In the genomic region with DNA sequence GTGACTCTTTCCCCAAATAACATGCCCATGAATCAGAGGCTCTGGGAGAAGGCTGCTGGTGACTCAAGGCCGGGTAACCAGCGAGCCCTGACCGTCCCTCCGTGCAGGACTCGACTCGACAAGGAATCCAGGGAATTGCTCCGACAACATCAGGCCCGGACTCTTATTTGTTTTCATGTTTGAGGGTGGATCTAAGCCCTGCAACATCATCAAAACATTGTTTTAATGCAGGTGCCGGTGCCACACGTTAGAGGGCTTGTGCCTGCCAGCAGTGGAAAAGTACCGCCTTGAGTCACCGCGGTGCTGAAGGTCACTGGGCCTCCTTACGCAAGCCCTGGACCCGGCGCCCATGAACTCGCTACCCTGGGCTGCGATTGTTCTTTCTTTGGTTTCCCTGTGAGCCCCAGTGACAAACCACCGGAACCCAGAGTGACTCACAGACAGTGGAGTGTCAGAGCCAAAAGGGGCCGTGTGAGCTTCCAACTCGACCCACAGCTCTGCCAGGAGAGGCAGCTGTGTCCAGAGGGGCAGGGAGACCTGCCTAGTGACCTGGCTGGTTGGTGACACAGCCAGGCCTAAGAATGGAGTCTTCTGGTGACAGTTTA, we compare ENCODE assay signal across 11 cellular contexts.
DNase-seq lines count a peak whose midpoint lies in the region; ATAC-seq and TF ChIP-seq lines count a peak whose summit lies in the region.
"Had no signal": no experiment of that assay in that cellular context is flagged by ENCODE, and none has a peak within 500 bp of the region (broad histone marks: within the 10 kb centered on the region; RNA-seq: fewer than 3 reads in every experiment).

No MANE protein-coding gene starts in this region.

- TF ChIP-seq CTCF in adrenal gland (IDR thresholded peaks at IDR 0.05) (no peak), kidney epithelial cell (IDR thresholded peaks at IDR 0.05; ENCODE audit: insufficient read depth, low read length, poor library complexity, severe bottlenecking) (no peak), uterus (IDR thresholded peaks at IDR 0.05) (no peak), heart left ventricle (IDR thresholded peaks at IDR 0.05) (no peak)

- intact Hi-C loops in adrenal gland (cut with DNase I) (no loop called here), uterus (cut with DNase I; ENCODE audit: low total_unique reads) (no loop called here), heart left ventricle (cut with DNase I) (no loop called here)

- peak; percentile 10 for DNase-seq in activated T-cell treated with anti-CD3 and anti-CD28 coated beads for 48 hours (ENCODE audit: low read depth)
- DNase-seq in activated T-cell treated with anti-CD3 and anti-CD28 coated beads, Interleukin-2, amount 50 U/mL, for 48 hours: no peak
- peak; percentile 90 to 98 (median 97) for DNase-seq in adrenal gland
- peak; percentile 98 for DNase-seq in kidney epithelial cell (ENCODE audit: low read depth)
- no peak for DNase-seq in uterus
- DNase-seq in heart left ventricle: no peak
- DNase-seq in DMS 273 treated with DMSO at 0.1 percent for 48 hours (lab: John Stamatoyannopoulos, UW): no peak
- DNase-seq: activated CD4-positive, alpha-beta T cell treated with anti-CD3 and anti-CD28 coated beads for 4 hours; lower lobe of right lung; NCI-H69 had no signal

- no peaks in the 10 kb centered on the region for H3K27me3 ChIP-seq in adrenal gland
- H3K27me3 ChIP-seq in kidney epithelial cell (ENCODE audit: control insufficient read depth, insufficient read depth, low read length): no peaks in the 10 kb centered on the region
- no peaks in the 10 kb centered on the region for H3K27me3 ChIP-seq in uterus
- peaks cover 0 to 26% (median 0%) of the 10 kb centered on the region in 9 donors for H3K27me3 ChIP-seq in heart left ventricle

- H3K27ac ChIP-seq in adrenal gland (peak overlapping the region; percentile 40 to 97 (median 95)), urinary bladder (ENCODE audit: low read depth) (peak overlapping the region; percentile 82), uterus (no peak overlapping the region), heart left ventricle (no peak overlapping the region)
- H3K27ac ChIP-seq: lower lobe of right lung had no signal

- TF ChIP-seq POLR2A in adrenal gland (IDR thresholded peaks at IDR 0.05) (peak in 1 of 2 donors; percentile 74), uterus (IDR thresholded peaks at IDR 0.05) (no peak), heart left ventricle (IDR thresholded peaks at IDR 0.05) (no peak)

- H3K4me1 ChIP-seq in adrenal gland (replicated peaks in 1 of 2) (peaks cover 27 to 35% of the 10 kb centered on the region in 2 donors), urinary bladder (ENCODE audit: insufficient read depth) (no peaks in the 10 kb centered on the region), uterus (no peaks in the 10 kb centered on the region), heart left ventricle (no peaks in the 10 kb centered on the region)
- H3K4me1 ChIP-seq: lower lobe of right lung had no signal

- H3K4me3 ChIP-seq in adrenal gland: peak overlapping the region in 1 of 4 donors; percentile 41
- H3K4me3 ChIP-seq in kidney epithelial cell (ENCODE audit: low read depth, low read length): no peak overlapping the region
- H3K4me3 ChIP-seq in urinary bladder (ENCODE audit: low read depth, low read length): no peak overlapping the region
- no peak overlapping the region for H3K4me3 ChIP-seq in uterus
- no peak overlapping the region for H3K4me3 ChIP-seq in heart left ventricle
- H3K4me3 ChIP-seq: lower lobe of right lung had no signal

- H3K9me3 ChIP-seq in adrenal gland (replicated peaks in 1 of 3) (no peaks in the 10 kb centered on the region), uterus (no peaks in the 10 kb centered on the region), heart left ventricle (no peaks in the 10 kb centered on the region)
- H3K9me3 ChIP-seq: lower lobe of right lung had no signal

- 45 to 53% (median 49%) methylated on average over 11 to 21 of the region's 21 CpGs for WGBS in adrenal gland, 4 donors
- WGBS in urinary bladder: 76% methylated on average over 21 of the region's 21 CpGs
- 79 to 85% (median 82%) methylated on average over 20 to 21 of the region's 21 CpGs for WGBS in heart left ventricle, 4 donors

- no peak for ATAC-seq in heart left ventricle

- H3K36me3 ChIP-seq in adrenal gland (replicated peaks in 1 of 2) (no peaks in the 10 kb centered on the region), kidney epithelial cell (ENCODE audit: control insufficient read depth, insufficient read depth, low read length) (no peaks in the 10 kb centered on the region), urinary bladder (ENCODE audit: insufficient read depth) (no peaks in the 10 kb centered on the region), uterus (no peaks in the 10 kb centered on the region), heart left ventricle (no peaks in the 10 kb centered on the region)
- H3K36me3 ChIP-seq: lower lobe of right lung had no signal

Comparison
In these comparisons a context has a peak if more than half of its experiments do, and no peak if none do; other contexts are left out.
1. DNase-seq: peak in activated T-cell treated with anti-CD3 and anti-CD28 coated beads for 48 hours (single experiment), adrenal gland (7 of 7) and kidney epithelial cell (single experiment); none in activated T-cell treated with anti-CD3 and anti-CD28 coated beads, Interleukin-2, amount 50 U/mL, for 48 hours (0 of 2), uterus (0 of 2), heart left ventricle (0 of 5) and DMS 273 treated with DMSO at 0.1 percent for 48 hours (single experiment).
2. H3K27ac ChIP-seq: peak in adrenal gland (5 of 5) and urinary bladder (single experiment); none in uterus (0 of 2) and heart left ventricle (0 of 12).